11 cellular contexts compared by ENCODE assay signal in genomic region chr2:10584843-10585475, GRCh38.
A peak's percentile ranks its signal among the peaks of the same experiment; 100 is the strongest.
DNase-seq lines count a peak whose midpoint lies in the region; ATAC-seq and TF ChIP-seq lines count a peak whose summit lies in the region.
"Had no signal": no experiment of that assay in that cellular context is flagged by ENCODE, and none has a peak within 500 bp of the region (broad histone marks: within the 10 kb centered on the region; RNA-seq: fewer than 3 reads in every experiment).

No MANE protein-coding gene starts in this region.

- H3K36me3 Mint-ChIP-seq in chondrocyte (ENCODE audit: low read depth), result peaks cover 17% of the 10 kb centered on the region

- peak overlapping the region; percentile 51; the same call in 1 of the 2 replicates for H3K9ac ChIP-seq in HUES64 (ENCODE audit: low read depth, low read length)
- H3K9ac ChIP-seq in mesendoderm (ENCODE audit: low read length), result no peak overlapping the region

- H3K79me1 ChIP-seq in mesendoderm (ENCODE audit: low read length), result no peaks in the 10 kb centered on the region

- 96% methylated on average over 2 of the region's 4 CpGs for WGBS in HUES64
- WGBS in mesendoderm (ENCODE audit: extremely low coverage, insufficient coverage, low lambda C conversion rate), result no CpG with 5 or more reads among the region's 4 CpGs

- H3K27me3 ChIP-seq in HUES64 (ENCODE audit: insufficient read depth, low read length), result no peaks in the 10 kb centered on the region
- no peaks in the 10 kb centered on the region for H3K27me3 ChIP-seq in mesendoderm (ENCODE audit: insufficient read depth, low read length, poor library complexity)
- H3K27me3 ChIP-seq in Peyer's patch, result no peaks in the 10 kb centered on the region

- H3K18ac ChIP-seq in mesendoderm (ENCODE audit: low read length), result no peak overlapping the region

- H3K9me3 Mint-ChIP-seq in chondrocyte (ENCODE audit: low read depth), result no peaks in the 10 kb centered on the region

- H3K4me3 Mint-ChIP-seq in chondrocyte (ENCODE audit: unreplicated experiment), result no peak overlapping the region

- DNase-seq in AG09319 (ENCODE audit: extremely low read depth, low read depth) (peak; percentile 70), chondrocyte (ENCODE audit: low spot score) (no peak), mesendoderm (peak; percentile 84), Peyer's patch (no peak), NCI-H1417 treated with DMSO at 0.1 percent for 48 hours (lab: John Stamatoyannopoulos, UW) (no peak), cerebellum (ENCODE audit: low spot score) (no peak)
- DNase-seq: DND-41; NCI-H1436 treated with DMSO at 0.1 percent for 48 hours; stimulated activated naive CD4-positive, alpha-beta T cell treated with Interleukin-2 at 50 U/mL for 16 hours had no signal

- peak overlapping the region; percentile 95 for H3K27ac Mint-ChIP-seq in chondrocyte (ENCODE audit: unreplicated experiment)

- no peak for ATAC-seq in GM19328 (IDR thresholded peaks at IDR 0.05; ENCODE audit: unreplicated experiment)

- H3K4me2 ChIP-seq in mesendoderm (ENCODE audit: low read length), result no peak overlapping the region

- H2BK5ac ChIP-seq in mesendoderm (ENCODE audit: low read length), result no peak overlapping the region

- peaks cover 16% of the 10 kb centered on the region for H3K4me1 ChIP-seq in HUES64 (ENCODE audit: insufficient read depth, low read length)
- no peaks in the 10 kb centered on the region for H3K4me1 ChIP-seq in mesendoderm (ENCODE audit: control insufficient read depth, low read depth, low read length)
- no peaks in the 10 kb centered on the region for H3K4me1 ChIP-seq in Peyer's patch

- no peak overlapping the region for H3K4me3 ChIP-seq in HUES64 (ENCODE audit: low read length)
- H3K4me3 ChIP-seq in mesendoderm (ENCODE audit: low read length), result no peak overlapping the region
- no peak overlapping the region for H3K4me3 ChIP-seq in Peyer's patch

- H3K27ac ChIP-seq in HUES64 (ENCODE audit: low read depth, low read length) (no peak overlapping the region), mesendoderm (ENCODE audit: low read depth, low read length) (no peak overlapping the region), Peyer's patch (no peak overlapping the region)

- no peak overlapping the region for H3K23ac ChIP-seq in mesendoderm (ENCODE audit: low read length)

- no peak for TF ChIP-seq POLR2A in Peyer's patch (IDR thresholded peaks at IDR 0.05)

- H3K4me1 Mint-ChIP-seq in chondrocyte (ENCODE audit: low read depth), result peaks cover 26% of the 10 kb centered on the region

- no peaks in the 10 kb centered on the region for H3K27me3 Mint-ChIP-seq in chondrocyte (ENCODE audit: low read depth)

- H4K8ac ChIP-seq in mesendoderm (ENCODE audit: low read depth, low read length), result no peak overlapping the region

- H2AK5ac ChIP-seq in mesendoderm (ENCODE audit: low read length), result no peak overlapping the region

- H2BK120ac ChIP-seq in mesendoderm (ENCODE audit: low read depth, low read length), result no peak overlapping the region

- H3K79me2 ChIP-seq in mesendoderm (ENCODE audit: control insufficient read depth, insufficient read depth, low read length), result no peaks in the 10 kb centered on the region

- TF ChIP-seq CTCF in AG09319 (IDR thresholded peaks at IDR 0.05; ENCODE audit: low read depth, low read length) (no peak), chondrocyte (IDR thresholded peaks at IDR 0.05) (no peak), Peyer's patch (IDR thresholded peaks at IDR 0.05) (no peak)

- H4K5ac ChIP-seq in mesendoderm (ENCODE audit: low read length), result no peak overlapping the region

- H2BK15ac ChIP-seq in mesendoderm (replicated peaks; ENCODE audit: low read depth), result no peak overlapping the region

- H3K36me3 ChIP-seq in HUES64 (ENCODE audit: insufficient read depth, low read length) (peaks cover 48% of the 10 kb centered on the region), mesendoderm (ENCODE audit: control insufficient read depth, insufficient read depth, low read length) (peaks cover 4% of the 10 kb centered on the region), Peyer's patch (peaks cover 0 to 41% (median 0%) of the 10 kb centered on the region in 3 donors)

- H3K56ac ChIP-seq in mesendoderm (ENCODE audit: low read length), result no peak overlapping the region

- H3K9me3 ChIP-seq in HUES64 (ENCODE audit: insufficient read depth, low read depth, low read length) (no peaks in the 10 kb centered on the region), Peyer's patch (no peaks in the 10 kb centered on the region)

- no peak overlapping the region for H3K4ac ChIP-seq in mesendoderm (ENCODE audit: low read depth, low read length)

Comparison
In these comparisons a context has a peak if more than half of its experiments do, and no peak if none do; other contexts are left out.
1. DNase-seq: peak in AG09319 (single experiment) and mesendoderm (single experiment); none in chondrocyte (single experiment), Peyer's patch (0 of 3), NCI-H1417 treated with DMSO at 0.1 percent for 48 hours (single experiment) and cerebellum (single experiment).